In the genomic region with DNA sequence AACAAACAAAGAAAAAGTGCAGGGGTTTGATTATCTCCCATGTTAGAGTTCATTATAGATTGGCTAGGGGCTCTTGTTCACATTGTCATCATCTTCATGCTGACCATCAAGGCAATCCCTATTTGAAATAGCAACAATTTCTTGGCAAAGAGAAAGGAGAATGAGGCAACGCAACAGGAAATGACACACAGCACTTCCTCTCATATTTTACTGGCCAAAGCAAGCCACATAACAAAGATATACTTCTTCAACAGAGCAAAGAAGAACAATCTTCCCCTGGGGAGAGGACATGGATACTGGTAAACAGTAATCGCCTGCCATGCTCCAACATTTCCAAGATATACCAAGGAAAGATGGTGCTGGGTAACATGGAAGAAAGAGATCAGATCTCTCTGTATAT, we compare ENCODE assay signal across 15 cellular contexts. TPM values are rescaled to one million over a fixed set of nuclear protein-coding genes. Genes with fewer than 3 reads are reported as not detected.
DNase-seq lines count a peak whose midpoint lies in the region; ATAC-seq and TF ChIP-seq lines count a peak whose summit lies in the region.
"Had no signal": no experiment of that assay in that cellular context is flagged by ENCODE, and none has a peak within 500 bp of the region (broad histone marks: within the 10 kb centered on the region; RNA-seq: fewer than 3 reads in every experiment).

No MANE protein-coding gene starts in this region.

- H3K27ac ChIP-seq in osteoblast (ENCODE audit: low read depth, low read length), result no peak overlapping the region
- H3K27ac ChIP-seq: 22Rv1, ovary, upper lobe of right lung had no signal

- H3K27ac Mint-ChIP-seq in Calu3 (ENCODE audit: unreplicated experiment), result no peak overlapping the region
- H3K27ac Mint-ChIP-seq: activated CD4-positive, alpha-beta T cell treated with anti-CD3 and anti-CD28 coated beads for 36 hours; activated T-helper 1 cell treated with anti-CD3 and anti-CD28 coated beads, Interleukin-12 subunit alpha, Interleukin-12 subunit beta, Interleukin-2, Interleukin-4 antibody, amounts not matched to agents 30 ng/mL and 10 ng/mL and 1 ng/mL, durations not matched to agents 14 hours and 24 hours and 36 hours had no signal

- no peaks in the 10 kb centered on the region for H3K9me3 Mint-ChIP-seq in Calu3 (ENCODE audit: low read depth, unreplicated experiment)

- no peak for TF ChIP-seq CTCF in cardiac fibroblast (IDR thresholded peaks at IDR 0.05; ENCODE audit: low read depth, low read length)
- no peak for TF ChIP-seq CTCF in osteoblast (IDR thresholded peaks at IDR 0.05; ENCODE audit: extremely low read depth, low read depth, low read length)
- TF ChIP-seq CTCF in Calu3 (IDR thresholded peaks at IDR 0.05; ENCODE audit: unreplicated experiment), result no peak

- no peak overlapping the region for H3K4me3 Mint-ChIP-seq in Calu3 (ENCODE audit: low read depth, unreplicated experiment)
- H3K4me3 Mint-ChIP-seq: activated CD4-positive, alpha-beta T cell treated with anti-CD3 and anti-CD28 coated beads for 36 hours; activated T-helper 1 cell treated with anti-CD3 and anti-CD28 coated beads, Interleukin-12 subunit alpha, Interleukin-12 subunit beta, Interleukin-2, Interleukin-4 antibody, amounts not matched to agents 30 ng/mL and 10 ng/mL and 1 ng/mL, durations not matched to agents 14 hours and 24 hours and 36 hours had no signal

- BruUV-seq in Calu3 (replicated peaks; lab: Mats Ljungman, UMichigan), result no TSS peak

- H3K4me1 Mint-ChIP-seq in Calu3 (ENCODE audit: low read depth, unreplicated experiment), result peaks cover 9% of the 10 kb centered on the region

- intact Hi-C loops in Calu3 (cut with micrococcal nuclease; ENCODE audit: unreplicated experiment), result no loop called here

- no peak overlapping the region for H3K4me2 ChIP-seq in osteoblast (ENCODE audit: insufficient read depth, low read length)

- no peaks in the 10 kb centered on the region for H3K9me3 ChIP-seq in osteoblast (ENCODE audit: low read depth, low read length)
- H3K9me3 ChIP-seq: ovary, upper lobe of right lung had no signal

- no peaks in the 10 kb centered on the region for H3K79me2 ChIP-seq in osteoblast (ENCODE audit: insufficient read depth, low read length)

- H3K27me3 Mint-ChIP-seq in Calu3 (ENCODE audit: unreplicated experiment), result no peaks in the 10 kb centered on the region
- H3K27me3 Mint-ChIP-seq: activated CD4-positive, alpha-beta T cell treated with anti-CD3 and anti-CD28 coated beads for 36 hours had no signal

- H3K4me3 ChIP-seq in cardiac fibroblast (replicated peaks in 1 of 2; ENCODE audit: low read depth in 2 of 2, low read length in 2 of 2), result no peak overlapping the region
- no peak overlapping the region for H3K4me3 ChIP-seq in osteoblast (ENCODE audit: insufficient read depth, low read length)
- H3K4me3 ChIP-seq: ovary, upper lobe of right lung had no signal

- H3K4me1 ChIP-seq in osteoblast (ENCODE audit: insufficient read depth, low read length), result peaks cover 5% of the 10 kb centered on the region
- H3K4me1 ChIP-seq: upper lobe of right lung had no signal

- no peak for ATAC-seq in GM18519 (IDR thresholded peaks at IDR 0.05; ENCODE audit: low FRiP score, unreplicated experiment)
- ATAC-seq: activated CD4-positive, alpha-beta T cell treated with anti-CD3 and anti-CD28 coated beads for 36 hours; upper lobe of right lung had no signal

- H3K27me3 ChIP-seq in osteoblast (ENCODE audit: insufficient read depth, low read length), result no peaks in the 10 kb centered on the region
- H3K27me3 ChIP-seq: ovary, upper lobe of right lung had no signal

- H2AFZ ChIP-seq in osteoblast (ENCODE audit: low read length), result peak overlapping the region; percentile 85

- H3K36me3 ChIP-seq in osteoblast (ENCODE audit: insufficient read depth, low read length), result no peaks in the 10 kb centered on the region
- H3K36me3 ChIP-seq: ovary, upper lobe of right lung had no signal

- CTCF ChIA-PET in Calu3 (lab: Charles Lee), result no interaction called here

- DNase-seq in SIG-M5 treated with dmso at 0.1 percent for 504 hours (lab: John Stamatoyannopoulos, UW; ENCODE audit: unreplicated experiment) (peak; percentile 29), SIG-M5 (lab: John Stamatoyannopoulos, UW) (no peak), MV-4-11 (lab: John Stamatoyannopoulos, UW) (peak; percentile 82), cardiac fibroblast (ENCODE audit: low read depth in 2 of 2) (peak; percentile 85 to 91), osteoblast (ENCODE audit: insufficient read length, low spot score, missing footprints) (no peak), Calu3 (no peak), NCI-H524 (lab: John Stamatoyannopoulos, UW) (no peak)
- DNase-seq: activated CD4-positive, alpha-beta T cell treated with anti-CD3 and anti-CD28 coated beads for 36 hours; NCI-H1092; NCI-H774; ovary; upper lobe of right lung had no signal

- H3K36me3 Mint-ChIP-seq in Calu3 (ENCODE audit: insufficient read depth, unreplicated experiment), result no peaks in the 10 kb centered on the region

- no peaks in the 10 kb centered on the region for H4K20me1 ChIP-seq in osteoblast (ENCODE audit: insufficient read depth, low read length)

RNA-seq across cellular contexts. Expression of a gene that starts 29.8 kb away (rescaled TPM):
- total RNA-seq in osteoblast (10.6 and 11.6 TPM in 2 replicates), Calu3 (2022) (2.5 and 2.7 TPM in 2 replicates)

Comparison
In these comparisons a context has a peak if more than half of its experiments do, and no peak if none do; other contexts are left out.
1. DNase-seq: peak in SIG-M5 treated with dmso at 0.1 percent for 504 hours (single experiment), MV-4-11 (single experiment) and cardiac fibroblast (2 of 2); none in SIG-M5 (single experiment), osteoblast (single experiment), Calu3 (single experiment) and NCI-H524 (0 of 2).